7 cellular contexts compared by ENCODE assay signal in genomic region chr17:41391535-41391934, GRCh38. TPM values are rescaled to one million over a fixed set of nuclear protein-coding genes. Genes with fewer than 3 reads are reported as not detected.
"Had no signal": no experiment of that assay in that cellular context is flagged by ENCODE, and none has a peak within 500 bp of the region (broad histone marks: within the 10 kb centered on the region; RNA-seq: fewer than 3 reads in every experiment).

No MANE protein-coding gene starts in this region.

- H3K4me1 Mint-ChIP-seq: GM23338, IgD-negative memory B cell had no signal

- H3K4me2 ChIP-seq: GM23338 had no signal

- H3K4me3 Mint-ChIP-seq: GM23338, H9, IgD-negative memory B cell had no signal

- DNase-seq: H9, KBM-7 had no signal

- H2AFZ ChIP-seq: GM23338 had no signal

- H3K4me3 ChIP-seq: GM23338 had no signal

- FAIRE-seq: H1, H54 had no signal

- H3K27ac Mint-ChIP-seq: GM23338, H9, IgD-negative memory B cell had no signal

- ATAC-seq: GM23338 had no signal

RNA-seq across cellular contexts. Expression of gene KRT31, which starts 5.9 kb away (rescaled TPM):
- total RNA-seq: GM23338, H1, H9, HT-29 had no signal
- polyA plus RNA-seq: GM23338, H1, IgD-negative memory B cell had no signal

RNA-seq across cellular contexts. Expression of gene KRT34, which starts 9.4 kb away (rescaled TPM):
- total RNA-seq: GM23338, H1, H9, HT-29 had no signal
- polyA plus RNA-seq: GM23338, H1, IgD-negative memory B cell had no signal

RNA-seq across cellular contexts. Expression of gene KRT33B, which starts 21.9 kb away (rescaled TPM):
- total RNA-seq: GM23338, H1, H9, HT-29 had no signal
- polyA plus RNA-seq: GM23338, H1, IgD-negative memory B cell had no signal

RNA-seq across cellular contexts. Expression of gene KRT37, which starts 32.9 kb away (rescaled TPM):
- total RNA-seq: GM23338, H1, H9, HT-29 had no signal
- polyA plus RNA-seq: GM23338, H1, IgD-negative memory B cell had no signal

RNA-seq across cellular contexts. Expression of gene KRT33A, which starts 40.9 kb away (rescaled TPM):
- total RNA-seq: GM23338, H1, H9, HT-29 had no signal
- polyA plus RNA-seq: GM23338, H1, IgD-negative memory B cell had no signal
